ENCODE assay signal across 8 cellular contexts in the genomic region with DNA sequence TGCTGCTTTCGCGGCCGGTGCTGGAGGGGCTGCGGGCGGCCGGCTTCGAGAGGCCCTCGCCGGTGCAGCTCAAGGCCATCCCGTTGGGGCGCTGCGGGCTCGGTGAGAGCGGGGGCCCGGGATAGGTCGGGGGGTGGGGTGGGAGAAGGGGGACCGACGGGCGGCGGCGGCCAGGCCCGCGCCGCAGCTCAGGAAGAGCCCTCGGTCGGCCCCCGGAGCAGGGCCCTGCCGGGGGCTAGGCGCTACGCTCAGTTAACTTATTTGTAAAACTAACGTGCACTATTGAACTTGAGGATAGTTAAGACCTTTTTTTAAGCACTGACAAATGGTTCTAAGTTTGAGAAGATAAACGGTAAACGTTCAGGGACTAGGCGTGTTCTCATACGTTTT. TPM values are rescaled to one million over a fixed set of nuclear protein-coding genes. Genes with fewer than 3 reads are reported as not detected.
DNase-seq lines count a peak whose midpoint lies in the region; ATAC-seq and TF ChIP-seq lines count a peak whose summit lies in the region.

No MANE protein-coding gene starts in this region.

- peaks cover 37% of the 10 kb centered on the region for H3K79me2 ChIP-seq in osteoblast (ENCODE audit: insufficient read depth, low read length)

- no peak for DNase-seq in NT2/D1 (ENCODE audit: low read depth, low spot score)
- peak; percentile 89 for DNase-seq in osteoblast (ENCODE audit: insufficient read length, low spot score, missing footprints)
- no peak for DNase-seq in mesenteric fat pad (ENCODE audit: low spot score)
- DNase-seq in pons (ENCODE audit: low spot score) = no peak
- no peak for DNase-seq in NCI-H2081 treated with DMSO at 0.1 percent for 48 hours (lab: John Stamatoyannopoulos, UW)

- TF ChIP-seq CTCF in 22Rv1 (IDR thresholded peaks at IDR 0.05) (no peak), osteoblast (IDR thresholded peaks at IDR 0.05; ENCODE audit: extremely low read depth, low read depth, low read length) (no peak)

- H3K4me1 ChIP-seq in NT2/D1 (ENCODE audit: insufficient read depth, insufficient read length) (no peaks in the 10 kb centered on the region), esophagus (ENCODE audit: control insufficient read depth in 2 of 2, insufficient read depth in 2 of 2, low read length in 1 of 2) (peaks cover 0 to 3% of the 10 kb centered on the region in 2 donors), osteoblast (ENCODE audit: insufficient read depth, low read length) (peaks cover 20% of the 10 kb centered on the region)

- H2AFZ ChIP-seq in osteoblast (ENCODE audit: low read length) = peak overlapping the region; percentile 91

- peak overlapping the region; percentile 99 for H3K9ac ChIP-seq in NT2/D1 (ENCODE audit: insufficient read length, low read depth)

- WGBS in esophagus, 2 donors = 0 to 1% methylated on average over 30 to 35 of the region's 35 CpGs

- peaks cover 45% of the 10 kb centered on the region for H3K36me3 ChIP-seq in NT2/D1 (ENCODE audit: insufficient read depth, insufficient read length, low read length)
- H3K36me3 ChIP-seq in esophagus (ENCODE audit: control insufficient read depth in 2 of 2, insufficient read depth in 2 of 2, low read length in 1 of 2) = no peaks in the 10 kb centered on the region
- H3K36me3 ChIP-seq in osteoblast (ENCODE audit: insufficient read depth, low read length) = peaks cover 28% of the 10 kb centered on the region

- H4K20me1 ChIP-seq in osteoblast (ENCODE audit: insufficient read depth, low read length) = no peaks in the 10 kb centered on the region

- H3K4me3 ChIP-seq in NT2/D1 (ENCODE audit: insufficient read length, low read depth) = peak overlapping the region; percentile 97
- H3K4me3 ChIP-seq in esophagus (ENCODE audit: low read depth in 1 of 2, low read length in 2 of 2) = peak overlapping the region; percentile 76 to 90
- H3K4me3 ChIP-seq in osteoblast (ENCODE audit: insufficient read depth, low read length) = peak overlapping the region; percentile 95

- H3K27ac ChIP-seq in 22Rv1 (peak overlapping the region; percentile 98), esophagus (ENCODE audit: low read depth in 2 of 2, low read length in 1 of 2) (peak overlapping the region; percentile 95 to 96), osteoblast (ENCODE audit: low read depth, low read length) (peak overlapping the region; percentile 99)

- peak; percentile 17 for ATAC-seq in GM21529 (IDR thresholded peaks at IDR 0.05; ENCODE audit: unreplicated experiment)

- peak overlapping the region; percentile 100 for H3K4me2 ChIP-seq in osteoblast (ENCODE audit: insufficient read depth, low read length)

- H3K27me3 ChIP-seq in NT2/D1 (ENCODE audit: insufficient read depth, insufficient read length) (no peaks in the 10 kb centered on the region), esophagus (ENCODE audit: control insufficient read depth in 1 of 2, insufficient read depth in 2 of 2, low read length in 2 of 2) (no peaks in the 10 kb centered on the region), osteoblast (ENCODE audit: insufficient read depth, low read length) (no peaks in the 10 kb centered on the region)

- H3K9me3 ChIP-seq in NT2/D1 (ENCODE audit: insufficient read depth, low read length) (no peaks in the 10 kb centered on the region), esophagus (ENCODE audit: control insufficient read depth in 2 of 2, insufficient read depth in 1 of 2, low read depth in 1 of 2, low read length in 1 of 2) (no peaks in the 10 kb centered on the region), osteoblast (ENCODE audit: low read depth, low read length) (no peaks in the 10 kb centered on the region)

RNA-seq across cellular contexts. Expression of gene DDX20, which starts 0.4 kb away (rescaled TPM):
- 1 to 10 TPM; 3.2 to 4.2 TPM for polyA plus RNA-seq in esophagus
- total RNA-seq in osteoblast (15.6 and 19.2 TPM in 2 replicates), mesenteric fat pad (9.7 TPM)

RNA-seq across cellular contexts. Expression of gene INKA2, which starts 16.9 kb away (rescaled TPM):
- polyA plus RNA-seq in esophagus = 1 to 10 TPM; 1.2 to 3.0 TPM
- total RNA-seq in osteoblast (3.5 and 3.6 TPM in 2 replicates), mesenteric fat pad (15.4 TPM)
